ENCODE assay signal across 1 cellular context in the genomic region with DNA sequence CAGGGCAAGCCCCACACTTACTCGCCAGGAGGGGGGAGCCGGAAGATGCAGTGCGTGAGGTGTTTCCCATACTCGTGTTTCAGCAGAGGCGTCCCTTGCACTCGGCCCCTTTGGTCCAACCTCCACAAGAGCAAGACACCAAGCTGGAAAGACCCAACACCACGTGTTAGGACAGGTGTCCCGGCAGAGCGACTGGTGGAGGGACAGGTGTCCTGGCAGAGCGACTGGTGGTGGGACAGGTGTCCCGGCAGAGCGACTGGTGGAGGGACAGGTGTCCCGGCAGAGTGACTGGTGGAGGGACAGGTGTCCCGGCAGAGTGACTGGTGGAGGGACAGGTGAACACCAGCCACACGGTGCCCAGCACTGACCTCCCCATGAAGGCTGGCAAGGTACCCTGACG.
TF ChIP-seq lines count a peak whose summit lies in the region.

No MANE protein-coding gene starts in this region.

TF ChIP-seq in GM23338, 12 proteins besides CTCF, POLR2A, EP300 and RAD21 (continued from another document):
- TF ChIP-seq, protein P1, sequence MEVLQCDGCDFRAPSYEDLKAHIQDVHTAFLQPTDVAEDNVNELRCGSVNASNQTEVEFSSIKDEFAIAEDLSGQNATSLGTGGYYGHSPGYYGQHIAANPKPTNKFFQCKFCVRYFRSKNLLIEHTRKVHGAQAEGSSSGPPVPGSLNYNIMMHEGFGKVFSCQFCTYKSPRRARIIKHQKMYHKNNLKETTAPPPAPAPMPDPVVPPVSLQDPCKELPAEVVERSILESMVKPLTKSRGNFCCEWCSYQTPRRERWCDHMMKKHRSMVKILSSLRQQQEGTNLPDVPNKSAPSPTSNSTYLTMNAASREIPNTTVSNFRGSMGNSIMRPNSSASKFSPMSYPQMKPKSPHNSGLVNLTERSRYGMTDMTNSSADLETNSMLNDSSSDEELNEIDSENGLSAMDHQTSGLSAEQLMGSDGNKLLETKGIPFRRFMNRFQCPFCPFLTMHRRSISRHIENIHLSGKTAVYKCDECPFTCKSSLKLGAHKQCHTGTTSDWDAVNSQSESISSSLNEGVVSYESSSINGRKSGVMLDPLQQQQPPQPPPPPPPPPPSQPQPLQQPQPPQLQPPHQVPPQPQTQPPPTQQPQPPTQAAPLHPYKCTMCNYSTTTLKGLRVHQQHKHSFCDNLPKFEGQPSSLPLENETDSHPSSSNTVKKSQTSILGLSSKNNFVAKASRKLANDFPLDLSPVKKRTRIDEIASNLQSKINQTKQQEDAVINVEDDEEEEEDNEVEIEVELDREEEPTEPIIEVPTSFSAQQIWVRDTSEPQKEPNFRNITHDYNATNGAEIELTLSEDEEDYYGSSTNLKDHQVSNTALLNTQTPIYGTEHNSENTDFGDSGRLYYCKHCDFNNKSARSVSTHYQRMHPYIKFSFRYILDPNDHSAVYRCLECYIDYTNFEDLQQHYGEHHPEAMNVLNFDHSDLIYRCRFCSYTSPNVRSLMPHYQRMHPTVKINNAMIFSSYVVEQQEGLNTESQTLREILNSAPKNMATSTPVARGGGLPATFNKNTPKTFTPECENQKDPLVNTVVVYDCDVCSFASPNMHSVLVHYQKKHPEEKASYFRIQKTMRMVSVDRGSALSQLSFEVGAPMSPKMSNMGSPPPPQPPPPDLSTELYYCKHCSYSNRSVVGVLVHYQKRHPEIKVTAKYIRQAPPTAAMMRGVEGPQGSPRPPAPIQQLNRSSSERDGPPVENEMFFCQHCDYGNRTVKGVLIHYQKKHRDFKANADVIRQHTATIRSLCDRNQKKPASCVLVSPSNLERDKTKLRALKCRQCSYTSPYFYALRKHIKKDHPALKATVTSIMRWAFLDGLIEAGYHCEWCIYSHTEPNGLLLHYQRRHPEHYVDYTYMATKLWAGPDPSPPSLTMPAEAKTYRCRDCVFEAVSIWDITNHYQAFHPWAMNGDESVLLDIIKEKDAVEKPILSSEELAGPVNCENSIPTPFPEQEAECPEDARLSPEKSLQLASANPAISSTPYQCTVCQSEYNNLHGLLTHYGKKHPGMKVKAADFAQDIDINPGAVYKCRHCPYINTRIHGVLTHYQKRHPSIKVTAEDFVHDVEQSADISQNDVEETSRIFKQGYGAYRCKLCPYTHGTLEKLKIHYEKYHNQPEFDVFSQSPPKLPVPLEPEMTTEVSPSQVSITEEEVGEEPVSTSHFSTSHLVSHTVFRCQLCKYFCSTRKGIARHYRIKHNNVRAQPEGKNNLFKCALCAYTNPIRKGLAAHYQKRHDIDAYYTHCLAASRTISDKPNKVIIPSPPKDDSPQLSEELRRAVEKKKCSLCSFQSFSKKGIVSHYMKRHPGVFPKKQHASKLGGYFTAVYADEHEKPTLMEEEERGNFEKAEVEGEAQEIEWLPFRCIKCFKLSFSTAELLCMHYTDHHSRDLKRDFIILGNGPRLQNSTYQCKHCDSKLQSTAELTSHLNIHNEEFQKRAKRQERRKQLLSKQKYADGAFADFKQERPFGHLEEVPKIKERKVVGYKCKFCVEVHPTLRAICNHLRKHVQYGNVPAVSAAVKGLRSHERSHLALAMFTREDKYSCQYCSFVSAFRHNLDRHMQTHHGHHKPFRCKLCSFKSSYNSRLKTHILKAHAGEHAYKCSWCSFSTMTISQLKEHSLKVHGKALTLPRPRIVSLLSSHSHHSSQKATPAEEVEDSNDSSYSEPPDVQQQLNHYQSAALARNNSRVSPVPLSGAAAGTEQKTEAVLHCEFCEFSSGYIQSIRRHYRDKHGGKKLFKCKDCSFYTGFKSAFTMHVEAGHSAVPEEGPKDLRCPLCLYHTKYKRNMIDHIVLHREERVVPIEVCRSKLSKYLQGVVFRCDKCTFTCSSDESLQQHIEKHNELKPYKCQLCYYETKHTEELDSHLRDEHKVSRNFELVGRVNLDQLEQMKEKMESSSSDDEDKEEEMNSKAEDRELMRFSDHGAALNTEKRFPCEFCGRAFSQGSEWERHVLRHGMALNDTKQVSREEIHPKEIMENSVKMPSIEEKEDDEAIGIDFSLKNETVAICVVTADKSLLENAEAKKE (CRISPR knock-in tag; IDR thresholded peaks at IDR 0.05) = no peak
- TF ChIP-seq EZH2phosphoT487 (IDR thresholded peaks at IDR 0.05; ENCODE audit: unreplicated experiment) (no peak), JUNB (IDR thresholded peaks at IDR 0.05; ENCODE audit: unreplicated experiment) (no peak), POLR2AphosphoS5 (IDR thresholded peaks at IDR 0.05; ENCODE audit: low read depth) (no peak), ZNF331 (CRISPR knock-in tag; IDR thresholded peaks at IDR 0.05; ENCODE audit: low read depth) (no peak), ZNF114 (CRISPR knock-in tag; IDR thresholded peaks at IDR 0.05) (no peak), EZH2 (IDR thresholded peaks at IDR 0.05; ENCODE audit: low read depth, unreplicated experiment) (no peak)
TF ChIP-seq in GM23338: peak in this region for 0.
